ENCODE assay signal across 8 cellular contexts in the genomic region with DNA sequence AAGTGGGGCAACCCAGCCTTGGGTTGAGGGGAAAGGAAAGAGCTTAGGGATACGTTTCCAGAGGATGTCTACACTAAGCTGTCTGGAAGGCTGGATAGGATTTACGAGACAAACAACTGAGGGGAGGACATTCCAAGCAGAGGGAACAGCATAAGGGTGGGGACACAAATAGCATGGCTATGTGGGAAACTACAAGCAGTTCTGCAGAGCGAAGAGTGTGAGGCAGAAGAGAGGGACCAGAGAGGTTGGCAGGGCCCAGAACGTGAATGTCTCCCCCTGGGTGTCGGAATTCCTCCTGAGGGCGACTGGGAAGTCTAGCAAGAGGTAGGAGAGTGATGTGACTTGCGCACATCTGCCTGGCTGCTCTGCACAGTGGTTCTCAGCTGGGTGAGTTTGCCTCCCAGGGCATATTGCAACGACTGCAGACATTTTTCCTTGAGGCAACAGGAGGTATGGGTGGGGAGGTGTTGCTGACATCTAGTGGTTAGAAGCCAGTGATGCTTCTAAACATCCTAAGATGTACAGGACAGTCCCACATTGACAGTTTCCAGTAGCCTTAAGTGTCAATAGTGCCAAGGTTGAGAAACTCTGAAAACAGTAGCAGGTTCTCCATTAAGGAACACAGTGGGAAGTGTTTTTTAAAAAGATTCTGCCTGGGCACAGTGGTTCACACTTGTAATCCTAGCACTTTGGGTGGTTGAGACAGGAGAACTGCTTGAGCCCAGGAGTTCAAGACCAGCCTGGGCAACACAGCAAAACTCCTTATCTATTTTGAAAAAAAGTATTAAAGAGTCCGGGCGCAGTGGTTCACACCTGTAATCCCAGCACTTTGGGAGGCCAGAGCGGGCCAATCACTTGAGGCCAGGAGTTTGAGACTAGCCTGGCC. TPM values are rescaled to one million over a fixed set of nuclear protein-coding genes. Genes with fewer than 3 reads are reported as not detected.
DNase-seq lines count a peak whose midpoint lies in the region; ATAC-seq, FAIRE-seq and TF ChIP-seq lines count a peak whose summit lies in the region.

No MANE protein-coding gene starts in this region.

- no peak overlapping the region for H2AFZ ChIP-seq in SU-DHL-6 (ENCODE audit: low read depth, low read length, severe bottlenecking)

- no peaks in the 10 kb centered on the region for H3K4me1 ChIP-seq in liver (ENCODE audit: control insufficient read depth in 4 of 4, insufficient read depth in 4 of 4, low read length in 3 of 4)

- H3K9ac ChIP-seq in SU-DHL-6 (ENCODE audit: low read length) (no peak overlapping the region), liver (ENCODE audit: low read depth in 1 of 2, low read length in 2 of 2) (no peak overlapping the region)

- peak; percentile 87 for ATAC-seq in activated CD8-positive, alpha-beta memory T cell treated with anti-CD3 and anti-CD28 coated beads, Interleukin-2, amount 10 ng/mL, durations not matched to agents 7 days and 5 days
- peak; percentile 79 for ATAC-seq in GM21717 (IDR thresholded peaks at IDR 0.05; ENCODE audit: unreplicated experiment)

- peaks cover 6% of the 10 kb centered on the region for H3K36me3 Mint-ChIP-seq in activated CD8-positive, alpha-beta memory T cell treated with anti-CD3 and anti-CD28 coated beads, Interleukin-2, amount 10 ng/mL, durations not matched to agents 7 days and 5 days

- no peak overlapping the region for H3K4me2 ChIP-seq in SU-DHL-6 (ENCODE audit: low read depth, low read length, poor library complexity, severe bottlenecking)

- H3K27me3 ChIP-seq in SU-DHL-6 (ENCODE audit: low read length) (no peaks in the 10 kb centered on the region), liver (ENCODE audit: control insufficient read depth in 4 of 4, insufficient read depth in 4 of 4, low read length in 3 of 4) (no peaks in the 10 kb centered on the region)

- H3K9me3 ChIP-seq in SU-DHL-6 (ENCODE audit: insufficient read depth, low read length): no peaks in the 10 kb centered on the region
- no peaks in the 10 kb centered on the region for H3K9me3 ChIP-seq in liver (ENCODE audit: control insufficient read depth in 4 of 4, low read length in 3 of 4)

- H3K27ac Mint-ChIP-seq in activated CD8-positive, alpha-beta memory T cell treated with anti-CD3 and anti-CD28 coated beads, Interleukin-2, amount 10 ng/mL, durations not matched to agents 7 days and 5 days: peak overlapping the region; percentile 66

- CTCF ChIA-PET in activated CD8-positive, alpha-beta memory T cell treated with anti-CD3 and anti-CD28 coated beads, Interleukin-2, amount 10 ng/mL, durations not matched to agents 7 days and 5 days (lab: Charles Lee): interaction anchor here (1.3 to 1.6 kb wide), 2 partner anchors 25 to 92 kb away, joined by 3 read pairs; no protein-coding TSS in a partner anchor

- H3K36me3 ChIP-seq in SU-DHL-6 (ENCODE audit: low read length) (no peaks in the 10 kb centered on the region; the same call in 1 of the 2 replicates), liver (ENCODE audit: control insufficient read depth in 4 of 4, insufficient read depth in 3 of 4, low read depth in 1 of 4, low read length in 3 of 4) (peaks cover 0 to 3% (median 0%) of the 10 kb centered on the region in 4 donors)

- 65% methylated on average over 11 of the region's 11 CpGs for WGBS in liver

- H4K20me1 ChIP-seq in SU-DHL-6 (ENCODE audit: low read depth, low read length): no peaks in the 10 kb centered on the region

- no peaks in the 10 kb centered on the region for H3F3A ChIP-seq in SU-DHL-6 (ENCODE audit: insufficient read depth)

- no peaks in the 10 kb centered on the region for H3K9me3 Mint-ChIP-seq in activated CD8-positive, alpha-beta memory T cell treated with anti-CD3 and anti-CD28 coated beads, Interleukin-2, amount 10 ng/mL, durations not matched to agents 7 days and 5 days (ENCODE audit: low read depth)

- H3K4me3 ChIP-seq in SU-DHL-6 (ENCODE audit: insufficient read depth, low read length, poor library complexity, severe bottlenecking) (no peak overlapping the region), liver (ENCODE audit: low read depth in 1 of 3, low read length in 3 of 3) (no peak overlapping the region)

- peak; percentile 52 for DNase-seq in activated CD8-positive, alpha-beta memory T cell treated with anti-CD3 and anti-CD28 coated beads, Interleukin-2, amount 10 ng/mL, durations not matched to agents 7 days and 5 days
- no peak for DNase-seq in activated CD8-positive, alpha-beta memory T cell treated with anti-CD3 and anti-CD28 coated beads, Interleukin-2, amount 50 U/mL, for 4 hours
- DNase-seq in LHCN-M2 (ENCODE audit: low read depth) (peak; percentile 43), urothelium cell line (ENCODE audit: low spot score) (peak; percentile 11)
- DNase-seq in central memory CD4-positive, alpha-beta T cell: peak; percentile 36

- peaks cover 20% of the 10 kb centered on the region for H3K4me1 Mint-ChIP-seq in activated CD8-positive, alpha-beta memory T cell treated with anti-CD3 and anti-CD28 coated beads, Interleukin-2, amount 10 ng/mL, durations not matched to agents 7 days and 5 days

- H3K79me2 ChIP-seq in SU-DHL-6 (ENCODE audit: insufficient read depth, low read length): no peaks in the 10 kb centered on the region

- TF ChIP-seq CTCF in SU-DHL-6 (IDR thresholded peaks at IDR 0.05; ENCODE audit: insufficient read depth, low read length, poor library complexity, severe bottlenecking): peak; percentile 22
- peak; percentile 57 for TF ChIP-seq CTCF in liver (IDR thresholded peaks at IDR 0.05; ENCODE audit: low read depth, low read length, missing input control)

- H3K9me2 ChIP-seq in SU-DHL-6 (replicated peaks; ENCODE audit: insufficient read depth, low read length): no peaks in the 10 kb centered on the region

- FAIRE-seq in urothelium cell line (lab: Jason Lieb, UNC): no peak

- no peak overlapping the region for H3K4me3 Mint-ChIP-seq in activated CD8-positive, alpha-beta memory T cell treated with anti-CD3 and anti-CD28 coated beads, Interleukin-2, amount 10 ng/mL, durations not matched to agents 7 days and 5 days

- no peaks in the 10 kb centered on the region for H3K27me3 Mint-ChIP-seq in activated CD8-positive, alpha-beta memory T cell treated with anti-CD3 and anti-CD28 coated beads, Interleukin-2, amount 10 ng/mL, durations not matched to agents 7 days and 5 days

- TF ChIP-seq RAD21 in liver (IDR thresholded peaks at IDR 0.05): peak; percentile 76 to 87

- H3K27ac ChIP-seq in SU-DHL-6 (ENCODE audit: low read depth, low read length): no peak overlapping the region
- no peak overlapping the region for H3K27ac ChIP-seq in liver (ENCODE audit: low read depth in 1 of 2, low read length in 2 of 2)

TF ChIP-seq in liver, 16 proteins besides CTCF, POLR2A, EP300 and RAD21 (continues in another document):
- TF ChIP-seq RXRA (IDR thresholded peaks at IDR 0.05) (no peak), HNF4A (conservative IDR thresholded peaks at IDR 0.05) (no peak), FOXA1 (IDR thresholded peaks at IDR 0.05) (no peak), JUND (IDR thresholded peaks at IDR 0.05) (no peak), EGR1 (IDR thresholded peaks at IDR 0.05; ENCODE audit: low read depth in 2 of 2) (no peak)
- TF ChIP-seq, protein P1, sequence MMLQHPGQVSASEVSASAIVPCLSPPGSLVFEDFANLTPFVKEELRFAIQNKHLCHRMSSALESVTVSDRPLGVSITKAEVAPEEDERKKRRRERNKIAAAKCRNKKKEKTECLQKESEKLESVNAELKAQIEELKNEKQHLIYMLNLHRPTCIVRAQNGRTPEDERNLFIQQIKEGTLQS (IDR thresholded peaks at IDR 0.05): no peak
- TF ChIP-seq, protein P2, sequence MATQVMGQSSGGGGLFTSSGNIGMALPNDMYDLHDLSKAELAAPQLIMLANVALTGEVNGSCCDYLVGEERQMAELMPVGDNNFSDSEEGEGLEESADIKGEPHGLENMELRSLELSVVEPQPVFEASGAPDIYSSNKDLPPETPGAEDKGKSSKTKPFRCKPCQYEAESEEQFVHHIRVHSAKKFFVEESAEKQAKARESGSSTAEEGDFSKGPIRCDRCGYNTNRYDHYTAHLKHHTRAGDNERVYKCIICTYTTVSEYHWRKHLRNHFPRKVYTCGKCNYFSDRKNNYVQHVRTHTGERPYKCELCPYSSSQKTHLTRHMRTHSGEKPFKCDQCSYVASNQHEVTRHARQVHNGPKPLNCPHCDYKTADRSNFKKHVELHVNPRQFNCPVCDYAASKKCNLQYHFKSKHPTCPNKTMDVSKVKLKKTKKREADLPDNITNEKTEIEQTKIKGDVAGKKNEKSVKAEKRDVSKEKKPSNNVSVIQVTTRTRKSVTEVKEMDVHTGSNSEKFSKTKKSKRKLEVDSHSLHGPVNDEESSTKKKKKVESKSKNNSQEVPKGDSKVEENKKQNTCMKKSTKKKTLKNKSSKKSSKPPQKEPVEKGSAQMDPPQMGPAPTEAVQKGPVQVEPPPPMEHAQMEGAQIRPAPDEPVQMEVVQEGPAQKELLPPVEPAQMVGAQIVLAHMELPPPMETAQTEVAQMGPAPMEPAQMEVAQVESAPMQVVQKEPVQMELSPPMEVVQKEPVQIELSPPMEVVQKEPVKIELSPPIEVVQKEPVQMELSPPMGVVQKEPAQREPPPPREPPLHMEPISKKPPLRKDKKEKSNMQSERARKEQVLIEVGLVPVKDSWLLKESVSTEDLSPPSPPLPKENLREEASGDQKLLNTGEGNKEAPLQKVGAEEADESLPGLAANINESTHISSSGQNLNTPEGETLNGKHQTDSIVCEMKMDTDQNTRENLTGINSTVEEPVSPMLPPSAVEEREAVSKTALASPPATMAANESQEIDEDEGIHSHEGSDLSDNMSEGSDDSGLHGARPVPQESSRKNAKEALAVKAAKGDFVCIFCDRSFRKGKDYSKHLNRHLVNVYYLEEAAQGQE (IDR thresholded peaks at IDR 0.05): no peak

RNA-seq across cellular contexts. Expression of a gene that starts 9.2 kb away (rescaled TPM):
- 100 to 1,000 TPM in 1 of 2 experiments, 10 to 100 TPM in 1; 93.2 to 102 TPM for total RNA-seq in activated CD8-positive, alpha-beta memory T cell treated with anti-CD3 and anti-CD28 coated beads, Interleukin-2, amount 10 ng/mL, durations not matched to agents 7 days and 5 days
- total RNA-seq in LHCN-M2 (2014; rRNA removed): 41.2 and 44.5 TPM in 2 replicates
- 236 TPM for polyA plus RNA-seq in LHCN-M2 (2012)
- 10 to 100 TPM; 27.4 to 53.2 TPM for total RNA-seq in liver
- 100 to 1,000 TPM in 1 of 2 donors, 10 to 100 TPM in 1; 73.4 to 260 TPM for polyA plus RNA-seq in liver

RNA-seq across cellular contexts. Expression of a gene that starts 9.3 kb away (rescaled TPM):
- total RNA-seq in activated CD8-positive, alpha-beta memory T cell treated with anti-CD3 and anti-CD28 coated beads, Interleukin-2, amount 10 ng/mL, durations not matched to agents 7 days and 5 days: 10 to 100 TPM; 32.2 to 32.5 TPM
- total RNA-seq in LHCN-M2 (2014; rRNA removed) (15.9 and 17.6 TPM in 2 replicates), liver (1 to 10 TPM; 6.6 to 7.1 TPM)
- 17.3 TPM for polyA plus RNA-seq in LHCN-M2 (2012)
- polyA plus RNA-seq in liver: 10 to 100 TPM in 1 of 2 donors, 1 to 10 TPM in 1; 9.9 to 10.1 TPM

RNA-seq across cellular contexts. Expression of a gene that starts 14.9 kb away (rescaled TPM):
- not detected for total RNA-seq in activated CD8-positive, alpha-beta memory T cell treated with anti-CD3 and anti-CD28 coated beads, Interleukin-2, amount 10 ng/mL, durations not matched to agents 7 days and 5 days
- total RNA-seq in LHCN-M2 (2014; rRNA removed): not detected in 2 replicates
- not detected for polyA plus RNA-seq in LHCN-M2 (2012)
- not detected for total RNA-seq in liver
- polyA plus RNA-seq in liver: not detected

RNA-seq across cellular contexts. Expression of a gene that starts 28.0 kb away (rescaled TPM):
- 10 to 100 TPM; 11.3 to 12.8 TPM for total RNA-seq in activated CD8-positive, alpha-beta memory T cell treated with anti-CD3 and anti-CD28 coated beads, Interleukin-2, amount 10 ng/mL, durations not matched to agents 7 days and 5 days
- total RNA-seq in LHCN-M2 (2014; rRNA removed) (2.4 and 3.7 TPM in 2 replicates), liver (1 to 10 TPM; 3.3 TPM)
- 3.7 TPM for polyA plus RNA-seq in LHCN-M2 (2012)
- 1 to 10 TPM; 4.5 to 4.6 TPM for polyA plus RNA-seq in liver
